ENCODE assay signal across 8 cellular contexts in genomic region chrX:71533514-71533849, GRCh38. TPM values are rescaled to one million over a fixed set of nuclear protein-coding genes. Genes with fewer than 3 reads are reported as not detected.
DNase-seq lines count a peak whose midpoint lies in the region; ATAC-seq and TF ChIP-seq lines count a peak whose summit lies in the region.

No MANE protein-coding gene starts in this region.

- peak overlapping the region; percentile 93 to 99 for H3K27ac Mint-ChIP-seq in T-cell

- H3K4me3 Mint-ChIP-seq in T-cell = peak overlapping the region; percentile 97 to 99 (median 98)

- H3K4me1 Mint-ChIP-seq in T-cell = peaks cover 27 to 36% (median 34%) of the 10 kb centered on the region in 3 donors

- H3K4me3 ChIP-seq in GM12865 (ENCODE audit: low read depth, low read length) (peak overlapping the region; percentile 85), fibroblast of villous mesenchyme (ENCODE audit: low read depth, low read length) (peak overlapping the region; percentile 95)

- intact Hi-C loops in sciatic nerve (cut with DNase I) = no loop called here

- peaks cover 0 to 3% of the 10 kb centered on the region in 2 donors for H3K27me3 Mint-ChIP-seq in T-cell

- no peaks in the 10 kb centered on the region for H3K9me3 Mint-ChIP-seq in T-cell

- ATAC-seq in T-cell (replicated peaks in 1 of 4) = no peak
- peak; percentile 4 for ATAC-seq in sciatic nerve
- no peak for ATAC-seq in GM21447 (IDR thresholded peaks at IDR 0.05; ENCODE audit: unreplicated experiment)

- no peak for DNase-seq in GM12865 (ENCODE audit: low read depth)
- peak in 7 of 34 experiments; percentile 21 to 38 (median 27) for DNase-seq in T-cell
- no peak for DNase-seq in fibroblast of villous mesenchyme (ENCODE audit: low read depth)
- DNase-seq in sciatic nerve (ENCODE audit: low spot score) = no peak
- DNase-seq in activated gamma-delta T cell treated with Interleukin-2 at 50 U/mL for 16 hours = no peak
- no peak for DNase-seq in NCI-H1694 treated with DMSO at 0.1 percent for 48 hours (lab: John Stamatoyannopoulos, UW)
- DNase-seq in NCI-H526 treated with DMSO at 0.1 percent for 48 hours (lab: John Stamatoyannopoulos, UW) = no peak

- CTCF ChIA-PET in T-cell (lab: Charles Lee) = no interaction called here

- POLR2A ChIA-PET in T-cell (lab: Charles Lee) = interaction anchor here (0.6 to 3.4 kb wide), 7 partner anchors 12 to 1376 kb away, joined by 3 to 18 read pairs (median 3); partner anchors contain the start of gene TAF1 (in 1 of the 2)

- TF ChIP-seq CTCF in GM12865 (IDR thresholded peaks at IDR 0.05; ENCODE audit: insufficient read depth, low read depth, low read length, missing control alignments) (no peak), fibroblast of villous mesenchyme (IDR thresholded peaks at IDR 0.05; ENCODE audit: insufficient read depth, low read depth, low read length) (no peak)

- H3K36me3 Mint-ChIP-seq in T-cell = peaks cover 21% of the 10 kb centered on the region

RNA-seq across cellular contexts. Expression of gene OGT, which starts 0.6 kb away (rescaled TPM):
- total RNA-seq in T-cell (100 to 1,000 TPM; 438 to 548 (median 460) TPM), fibroblast of villous mesenchyme (124 and 159 TPM in 2 replicates), sciatic nerve (218 TPM)

RNA-seq across cellular contexts. Expression of gene GCNA, which starts 44.8 kb away (rescaled TPM):
- total RNA-seq in T-cell = 1 to 10 TPM; 5.2 to 8.6 (median 5.6) TPM
- total RNA-seq in fibroblast of villous mesenchyme = 1.6 and 2.6 TPM in 2 replicates
- 3.6 TPM for total RNA-seq in sciatic nerve
